In the genomic region with DNA sequence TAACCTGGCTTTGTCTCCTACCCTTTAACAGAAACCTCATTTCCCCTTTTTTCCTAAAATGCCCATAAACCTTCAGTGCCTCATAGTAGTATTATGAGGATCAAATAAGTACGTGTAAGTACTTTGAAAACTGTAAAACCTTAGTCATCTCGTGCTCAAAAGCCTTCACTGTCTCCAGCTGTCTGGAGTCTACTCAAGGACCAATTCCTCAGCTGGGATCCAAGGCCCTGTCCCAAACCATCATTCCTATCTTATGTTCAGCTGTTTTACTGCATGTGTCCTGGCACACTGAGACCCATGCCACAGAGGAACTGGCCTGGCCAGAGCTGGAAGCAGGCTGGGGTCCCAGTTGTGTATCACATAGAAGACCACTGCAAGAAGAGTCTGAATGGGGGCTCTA, we compare ENCODE assay signal across 17 cellular contexts. TPM values are rescaled to one million over a fixed set of nuclear protein-coding genes. Genes with fewer than 3 reads are reported as not detected.
DNase-seq lines count a peak whose midpoint lies in the region; ATAC-seq and TF ChIP-seq lines count a peak whose summit lies in the region.
"Had no signal": no experiment of that assay in that cellular context is flagged by ENCODE, and none has a peak within 500 bp of the region (broad histone marks: within the 10 kb centered on the region; RNA-seq: fewer than 3 reads in every experiment).

No MANE protein-coding gene starts in this region.

- intact Hi-C loops in ascending aorta (cut with DNase I): loop anchor here (2.0 to 5.0 kb wide), 2 partner anchors 15 to 43 kb away; a partner anchor contains a TSS

- peaks cover 14% of the 10 kb centered on the region for H3K4me1 Mint-ChIP-seq in HFFc6 (ENCODE audit: low read depth)
- no peaks in the 10 kb centered on the region for H3K4me1 Mint-ChIP-seq in endothelial cell (ENCODE audit: unreplicated experiment)
- H3K4me1 Mint-ChIP-seq in activated CD8-positive, alpha-beta memory T cell treated with anti-CD3 and anti-CD28 coated beads, Interleukin-2, amount 10 ng/mL, durations not matched to agents 7 days and 5 days: no peaks in the 10 kb centered on the region
- H3K4me1 Mint-ChIP-seq: naive B cell had no signal

- H3K9me3 ChIP-seq in ascending aorta: no peaks in the 10 kb centered on the region
- H3K9me3 ChIP-seq in thoracic aorta: no peaks in the 10 kb centered on the region

- CTCF ChIA-PET in activated CD8-positive, alpha-beta memory T cell treated with anti-CD3 and anti-CD28 coated beads, Interleukin-2, amount 10 ng/mL, durations not matched to agents 7 days and 5 days (lab: Charles Lee): no interaction called here

- no peak overlapping the region for H3K27ac Mint-ChIP-seq in HFFc6
- no peak overlapping the region for H3K27ac Mint-ChIP-seq in endothelial cell (ENCODE audit: unreplicated experiment)
- no peak overlapping the region for H3K27ac Mint-ChIP-seq in activated CD8-positive, alpha-beta memory T cell treated with anti-CD3 and anti-CD28 coated beads, Interleukin-2, amount 10 ng/mL, durations not matched to agents 7 days and 5 days
- H3K27ac Mint-ChIP-seq: CD8-positive, alpha-beta T cell; naive B cell had no signal

- TF ChIP-seq CTCF in HFFc6 (IDR thresholded peaks at IDR 0.05) (no peak), ascending aorta (IDR thresholded peaks at IDR 0.05) (no peak), thoracic aorta (IDR thresholded peaks at IDR 0.05) (no peak), endothelial cell (IDR thresholded peaks at IDR 0.05; ENCODE audit: unreplicated experiment) (no peak)

- H3K4me3 ChIP-seq in ascending aorta: peak overlapping the region in 1 of 2 donors; percentile 48
- H3K4me3 ChIP-seq in thoracic aorta: peak overlapping the region; percentile 65

- H3K36me3 ChIP-seq in ascending aorta (no peaks in the 10 kb centered on the region), thoracic aorta (no peaks in the 10 kb centered on the region)

- no peaks in the 10 kb centered on the region for H3K27me3 ChIP-seq in ascending aorta
- H3K27me3 ChIP-seq in thoracic aorta (replicated peaks; ENCODE audit: insufficient read depth): no peaks in the 10 kb centered on the region

- H3K9me3 Mint-ChIP-seq in HFFc6: no peaks in the 10 kb centered on the region
- H3K9me3 Mint-ChIP-seq in endothelial cell (ENCODE audit: unreplicated experiment): no peaks in the 10 kb centered on the region
- no peaks in the 10 kb centered on the region for H3K9me3 Mint-ChIP-seq in activated CD8-positive, alpha-beta memory T cell treated with anti-CD3 and anti-CD28 coated beads, Interleukin-2, amount 10 ng/mL, durations not matched to agents 7 days and 5 days (ENCODE audit: low read depth)
- H3K9me3 Mint-ChIP-seq: CD8-positive, alpha-beta T cell had no signal

- H3K4me3 Mint-ChIP-seq in HFFc6 (no peak overlapping the region), endothelial cell (ENCODE audit: unreplicated experiment) (no peak overlapping the region)
- H3K4me3 Mint-ChIP-seq in activated CD8-positive, alpha-beta memory T cell treated with anti-CD3 and anti-CD28 coated beads, Interleukin-2, amount 10 ng/mL, durations not matched to agents 7 days and 5 days: no peak overlapping the region
- H3K4me3 Mint-ChIP-seq: CD8-positive, alpha-beta T cell; naive B cell had no signal

- peaks cover 3 to 36% of the 10 kb centered on the region in 2 donors for H3K4me1 ChIP-seq in ascending aorta
- peaks cover 22 to 54% of the 10 kb centered on the region in 2 donors for H3K4me1 ChIP-seq in thoracic aorta (ENCODE audit: control insufficient read depth in 1 of 2, low read depth in 2 of 2)

- DNase-seq in HFFc6: peak; percentile 58
- no peak for DNase-seq in ascending aorta (ENCODE audit: low spot score in 2 of 2)
- peak; percentile 39 for DNase-seq in glomerular visceral epithelial cell (ENCODE audit: extremely low spot score)
- DNase-seq in thoracic aorta (ENCODE audit: low spot score): no peak
- DNase-seq in endothelial cell (ENCODE audit: low spot score): no peak
- DNase-seq in activated CD8-positive, alpha-beta memory T cell treated with anti-CD3 and anti-CD28 coated beads, Interleukin-2, amount 10 ng/mL, durations not matched to agents 7 days and 5 days: no peak
- no peak for DNase-seq in HuH-7.5 (ENCODE audit: low spot score)
- DNase-seq in kidney glomerular epithelial cell (lab: John Stamatoyannopoulos, UW): no peak
- DNase-seq: CD8-positive, alpha-beta T cell; effector memory CD4-positive, alpha-beta T cell; GF-D8; naive B cell; NCI-H1930; NCI-H526 treated with DMSO at 0.1 percent for 48 hours; Right ventricle myocardium superior; stimulated activated CD4-positive, alpha-beta T cell treated with anti-CD3 and anti-CD28 coated beads, Interleukin-2, amount 100 ng/mL, for 48 hours had no signal

- peaks cover 49% of the 10 kb centered on the region for H3K36me3 Mint-ChIP-seq in HFFc6 (ENCODE audit: low read depth)
- H3K36me3 Mint-ChIP-seq in endothelial cell (ENCODE audit: low read depth, unreplicated experiment): no peaks in the 10 kb centered on the region
- no peaks in the 10 kb centered on the region for H3K36me3 Mint-ChIP-seq in activated CD8-positive, alpha-beta memory T cell treated with anti-CD3 and anti-CD28 coated beads, Interleukin-2, amount 10 ng/mL, durations not matched to agents 7 days and 5 days
- H3K36me3 Mint-ChIP-seq: CD8-positive, alpha-beta T cell; naive B cell had no signal

- H3K27ac ChIP-seq in ascending aorta (peak overlapping the region; percentile 83 to 88), thoracic aorta (peak overlapping the region; percentile 86 to 96)
- H3K27ac ChIP-seq: KMS-11 had no signal

- ATAC-seq in thoracic aorta (ENCODE audit: insufficient number of reproducible peaks, low FRiP score, low read depth): no peak
- no peak for ATAC-seq in activated CD8-positive, alpha-beta memory T cell treated with anti-CD3 and anti-CD28 coated beads, Interleukin-2, amount 10 ng/mL, durations not matched to agents 7 days and 5 days
- ATAC-seq: CD8-positive, alpha-beta T cell had no signal

- H3K27me3 Mint-ChIP-seq in HFFc6 (ENCODE audit: insufficient read depth) (no peaks in the 10 kb centered on the region), endothelial cell (ENCODE audit: unreplicated experiment) (no peaks in the 10 kb centered on the region)
- H3K27me3 Mint-ChIP-seq in activated CD8-positive, alpha-beta memory T cell treated with anti-CD3 and anti-CD28 coated beads, Interleukin-2, amount 10 ng/mL, durations not matched to agents 7 days and 5 days: no peaks in the 10 kb centered on the region
- H3K27me3 Mint-ChIP-seq: naive B cell had no signal

RNA-seq across cellular contexts. Expression of a gene that starts 15.9 kb away (rescaled TPM):
- total RNA-seq in HFFc6 (2021; fragmentation: NEBNext Ultra II Directional; extraction: Animal tissue kit (Norgen Biotek cat#: 25700)): 10 to 100 TPM; 37.3 to 98.1 (median 90.8) TPM
- 12.3 TPM for total RNA-seq in ascending aorta
- 10 to 100 TPM; 61.4 to 75.5 TPM for total RNA-seq in thoracic aorta
- 18.2 TPM for total RNA-seq in endothelial cell (ENCODE audit: unreplicated experiment)
- not detected for total RNA-seq in activated CD8-positive, alpha-beta memory T cell treated with anti-CD3 and anti-CD28 coated beads, Interleukin-2, amount 10 ng/mL, durations not matched to agents 7 days and 5 days
- total RNA-seq: CD8-positive, alpha-beta T cell had no signal

Comparison
In these comparisons a context has a peak if more than half of its experiments do, and no peak if none do; other contexts are left out.
1. DNase-seq: peak in HFFc6 (single experiment) and glomerular visceral epithelial cell (single experiment); none in ascending aorta (0 of 2), thoracic aorta (single experiment), endothelial cell (single experiment), activated CD8-positive, alpha-beta memory T cell treated with anti-CD3 and anti-CD28 coated beads, Interleukin-2, amount 10 ng/mL, durations not matched to agents 7 days and 5 days (single experiment), HuH-7.5 (single experiment) and kidney glomerular epithelial cell (single experiment).
2. RNA of a gene that starts 15.9 kb away (total RNA-seq): 37.3 to 98.1 TPM in HFFc6, 61.4 to 75.5 TPM in thoracic aorta, 18.2 TPM in endothelial cell (single experiment) and 12.3 TPM in ascending aorta (single experiment); not detected in activated CD8-positive, alpha-beta memory T cell treated with anti-CD3 and anti-CD28 coated beads, Interleukin-2, amount 10 ng/mL, durations not matched to agents 7 days and 5 days; every median in the first group is over 10 times any median in the second.